In the genomic region with DNA sequence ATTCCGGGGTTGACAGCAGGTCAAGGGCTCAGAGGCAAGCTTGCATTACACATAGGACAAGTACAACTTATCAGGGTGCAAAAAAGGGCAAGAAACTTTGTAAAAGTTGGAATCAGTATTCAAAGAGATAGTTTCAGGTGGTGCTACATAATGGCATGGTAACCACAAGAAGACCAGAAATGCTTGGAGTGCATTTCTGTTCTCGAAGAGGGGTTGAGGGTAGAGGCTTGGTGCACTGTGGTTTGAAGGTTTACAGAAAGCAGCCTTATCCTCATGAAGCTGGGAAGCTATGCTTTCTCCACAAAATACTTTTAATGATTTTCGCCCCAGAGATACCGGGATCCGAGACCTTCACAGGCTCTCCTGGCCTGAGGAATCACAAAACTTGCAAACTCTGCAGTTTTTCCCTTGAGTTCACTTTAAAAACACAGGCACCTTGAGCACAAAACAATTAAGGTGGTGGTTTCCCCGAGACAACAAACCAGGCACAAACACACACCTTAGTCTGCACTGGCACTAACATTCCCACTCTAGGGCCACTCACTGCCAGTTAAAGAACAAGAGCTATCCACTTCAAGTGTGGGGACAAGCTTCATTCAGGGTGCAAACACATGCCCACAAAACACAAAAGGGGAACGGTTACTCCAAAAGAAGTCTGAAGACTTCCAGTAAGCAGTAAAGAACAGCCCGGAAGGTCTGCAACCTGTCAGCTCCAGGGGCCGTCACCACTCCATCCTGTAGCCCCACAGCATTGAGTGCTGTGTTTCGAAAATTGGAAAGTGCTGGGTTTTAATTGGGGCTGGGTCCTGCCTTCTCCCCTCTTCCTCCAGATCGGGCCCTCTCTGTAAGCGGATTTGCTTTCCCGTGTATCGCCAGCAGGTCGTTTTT, we compare ENCODE assay signal across 8 cellular contexts. TPM values are rescaled to one million over a fixed set of nuclear protein-coding genes. Genes with fewer than 3 reads are reported as not detected.
DNase-seq lines count a peak whose midpoint lies in the region; ATAC-seq and TF ChIP-seq lines count a peak whose summit lies in the region.
"Had no signal": no experiment of that assay in that cellular context is flagged by ENCODE, and none has a peak within 500 bp of the region (broad histone marks: within the 10 kb centered on the region; RNA-seq: fewer than 3 reads in every experiment).

No MANE protein-coding gene starts in this region.

- H2AFZ ChIP-seq in H9 (ENCODE audit: low read length) (no peak overlapping the region), hepatocyte (no peak overlapping the region)

- H3K14ac ChIP-seq in H9 (ENCODE audit: insufficient read depth, low read length): no peak overlapping the region

- ATAC-seq in T-cell (replicated peaks in 1 of 4) (no peak), mucosa of descending colon (no peak), GM19395 (IDR thresholded peaks at IDR 0.05; ENCODE audit: unreplicated experiment) (no peak)

- no peak overlapping the region for H2BK20ac ChIP-seq in H9 (ENCODE audit: low read depth, low read length, poor library complexity, severe bottlenecking)

- H3K23ac ChIP-seq in H9 (ENCODE audit: insufficient read length, low read depth, low read length): no peak overlapping the region

- H3K27ac Mint-ChIP-seq in H9: no peak overlapping the region
- H3K27ac Mint-ChIP-seq in T-cell: no peak overlapping the region

- H3K36me3 Mint-ChIP-seq in H9 (ENCODE audit: insufficient read depth in 1 of 3, low read depth in 3 of 3) (no peaks in the 10 kb centered on the region; a peak in 1 of 7 replicates), T-cell (no peaks in the 10 kb centered on the region)

- H2AK5ac ChIP-seq in H9 (ENCODE audit: insufficient read length, low read length): no peak overlapping the region

- H3K4me3 Mint-ChIP-seq in H9 (peak overlapping the region; percentile 38 to 87; a peak in 4 of 5 replicates), T-cell (peak overlapping the region; percentile 74 to 83 (median 77))

- no peak overlapping the region for H3K9ac ChIP-seq in H9 (ENCODE audit: extremely low read depth, insufficient read length, low read length)
- peak overlapping the region; percentile 67 to 91 (median 79) for H3K9ac ChIP-seq in skeletal muscle tissue (ENCODE audit: low read depth in 1 of 3, low read length in 3 of 3)

- H3K18ac ChIP-seq in H9 (ENCODE audit: insufficient read length, low read depth, low read length): no peak overlapping the region

- DNase-seq in H9 (peak; percentile 46), T-cell (no peak), hepatocyte (ENCODE audit: low spot score) (no peak), mucosa of descending colon (no peak), SJCRH30 (no peak)
- DNase-seq: occipital lobe had no signal

- H4K91ac ChIP-seq in H9 (ENCODE audit: insufficient read length, low read depth, low read length): no peak overlapping the region

- H3K9me3 ChIP-seq in H9 (ENCODE audit: control insufficient read depth, low read depth, low read length) (no peaks in the 10 kb centered on the region), hepatocyte (ENCODE audit: low read depth) (no peaks in the 10 kb centered on the region), skeletal muscle tissue (ENCODE audit: control insufficient read depth in 3 of 3, low read length in 3 of 3) (no peaks in the 10 kb centered on the region), mucosa of descending colon (no peaks in the 10 kb centered on the region), SJCRH30 (replicated peaks) (no peaks in the 10 kb centered on the region)

- no peak overlapping the region for H2BK12ac ChIP-seq in H9 (ENCODE audit: insufficient read length, low read depth, low read length)

- H4K8ac ChIP-seq in H9 (replicated peaks; ENCODE audit: insufficient read length, low read depth, low read length): no peak overlapping the region

- no peak overlapping the region for H3T11ph ChIP-seq in H9 (ENCODE audit: low read length)

- H3K27me3 ChIP-seq in H9 (ENCODE audit: insufficient read depth, low read length) (peaks cover 61% of the 10 kb centered on the region), hepatocyte (peaks cover 38% of the 10 kb centered on the region), skeletal muscle tissue (ENCODE audit: control insufficient read depth in 3 of 3, insufficient read depth in 3 of 3, low read length in 3 of 3) (no peaks in the 10 kb centered on the region), SJCRH30 (no peaks in the 10 kb centered on the region; the same call in 1 of the 2 replicates)

- no peaks in the 10 kb centered on the region for H3K9me2 ChIP-seq in hepatocyte (replicated peaks; ENCODE audit: insufficient read depth)

- H3K27ac ChIP-seq in H9 (ENCODE audit: insufficient read length, low read depth, low read length) (no peak overlapping the region), hepatocyte (no peak overlapping the region), skeletal muscle tissue (ENCODE audit: low read depth, low read length) (peak overlapping the region; percentile 93), SJCRH30 (no peak overlapping the region)

- H3K4ac ChIP-seq in H9 (ENCODE audit: low read depth, low read length): no peak overlapping the region

- H3K79me2 ChIP-seq in H9 (ENCODE audit: insufficient read depth, low read length) (no peaks in the 10 kb centered on the region), hepatocyte (no peaks in the 10 kb centered on the region)

- intact Hi-C loops in mucosa of descending colon (cut with DNase I, micrococcal nuclease): loop anchor here (10.0 kb wide), 2 partner anchors 282 to 402 kb away; no protein-coding TSS in a partner anchor

- H3K36me3 ChIP-seq in hepatocyte (replicated peaks; ENCODE audit: insufficient read depth, low read depth): no peaks in the 10 kb centered on the region
- H3K36me3 ChIP-seq in skeletal muscle tissue (ENCODE audit: control insufficient read depth in 3 of 3, insufficient read depth in 3 of 3, low read length in 3 of 3): no peaks in the 10 kb centered on the region
- H3K36me3 ChIP-seq in mucosa of descending colon (ENCODE audit: low read depth): no peaks in the 10 kb centered on the region
- H3K36me3 ChIP-seq in SJCRH30: no peaks in the 10 kb centered on the region

- no CpG with 5 or more reads among the region's 15 CpGs for WGBS in H9 (ENCODE audit: extremely low coverage, insufficient read length, low lambda C conversion rate)
- WGBS in hepatocyte (ENCODE audit: low lambda C conversion rate, missing lambda C conversion rate): 50% methylated on average over 15 of the region's 15 CpGs

- no peak overlapping the region for H3K56ac ChIP-seq in H9 (ENCODE audit: insufficient read length, low read depth, low read length)

- H2BK5ac ChIP-seq in H9 (ENCODE audit: insufficient read length, low read length): no peak overlapping the region

- H3K23me2 ChIP-seq in H9 (ENCODE audit: insufficient read length, low read depth, low read length, poor library complexity, severe bottlenecking): peaks cover 19% of the 10 kb centered on the region

- no peak overlapping the region for H2BK15ac ChIP-seq in H9 (ENCODE audit: low read depth, low read length)

- POLR2A ChIA-PET in T-cell (lab: Charles Lee): interaction anchor here in 1 of 2 donors (0.6 kb wide), 1 partner anchor 1382 kb away, joined by 3 read pairs; no protein-coding TSS in a partner anchor

- H3K27me3 Mint-ChIP-seq in H9 (ENCODE audit: low read depth): peaks cover 71% of the 10 kb centered on the region
- peaks cover 41 to 46% of the 10 kb centered on the region in 2 donors for H3K27me3 Mint-ChIP-seq in T-cell

- H3K9me3 Mint-ChIP-seq in H9: peaks cover 0 to 4% of the 10 kb centered on the region in 2 experiments; a peak in 2 of 5 replicates
- no peaks in the 10 kb centered on the region for H3K9me3 Mint-ChIP-seq in T-cell

- CTCF ChIA-PET in T-cell (lab: Charles Lee): interaction anchor here (0.5 to 3.6 kb wide), 4 partner anchors 14 to 435 kb away, joined by 3 to 21 read pairs (median 4); no protein-coding TSS in a partner anchor

- H4K20me1 ChIP-seq in H9 (ENCODE audit: control insufficient read depth, insufficient read depth, insufficient read length) (no peaks in the 10 kb centered on the region), hepatocyte (ENCODE audit: insufficient read depth, poor library complexity, severe bottlenecking) (no peaks in the 10 kb centered on the region)

- no peak overlapping the region for H3K4me3 ChIP-seq in hepatocyte
- peak overlapping the region; percentile 76 to 84 (median 77) for H3K4me3 ChIP-seq in skeletal muscle tissue (ENCODE audit: low read length in 3 of 3)
- H3K4me3 ChIP-seq in mucosa of descending colon: no peak overlapping the region
- H3K4me3 ChIP-seq in SJCRH30: no peak overlapping the region

- H4K5ac ChIP-seq in H9 (ENCODE audit: insufficient read length, low read depth, low read length): no peak overlapping the region

- H3K4me2 ChIP-seq in H9 (ENCODE audit: insufficient read depth, insufficient read length, low read length): peak overlapping the region; percentile 65
- H3K4me2 ChIP-seq in hepatocyte: peak overlapping the region; percentile 96

- peaks cover 37 to 48% of the 10 kb centered on the region in 2 experiments for H3K4me1 Mint-ChIP-seq in H9
- peaks cover 34 to 40% (median 35%) of the 10 kb centered on the region in 3 donors for H3K4me1 Mint-ChIP-seq in T-cell

- TF ChIP-seq CTCF in H9 (conservative IDR thresholded peaks at IDR 0.05): no peak
- TF ChIP-seq CTCF in hepatocyte (IDR thresholded peaks at IDR 0.05; ENCODE audit: poor library complexity): no peak
- TF ChIP-seq CTCF in mucosa of descending colon (IDR thresholded peaks at IDR 0.05): no peak

- H2BK120ac ChIP-seq in H9 (ENCODE audit: low read depth, low read length, poor library complexity, severe bottlenecking): no peak overlapping the region

- peaks cover 6% of the 10 kb centered on the region; the same call in 1 of the 2 replicates for H3K4me1 ChIP-seq in H9 (ENCODE audit: insufficient read depth, low read length)
- H3K4me1 ChIP-seq in hepatocyte (ENCODE audit: insufficient read depth): peaks cover 32% of the 10 kb centered on the region
- peaks cover 29 to 33% (median 32%) of the 10 kb centered on the region in 3 donors for H3K4me1 ChIP-seq in skeletal muscle tissue (ENCODE audit: control insufficient read depth in 3 of 3, insufficient read depth in 3 of 3, low read length in 3 of 3)
- peaks cover 23% of the 10 kb centered on the region for H3K4me1 ChIP-seq in mucosa of descending colon (ENCODE audit: low read depth)
- H3K4me1 ChIP-seq in SJCRH30: peaks cover 6% of the 10 kb centered on the region; the same call in 1 of the 2 replicates

- H3K79me1 ChIP-seq in H9 (ENCODE audit: insufficient read depth, low read depth, low read length, poor library complexity, severe bottlenecking): no peaks in the 10 kb centered on the region

RNA-seq across cellular contexts. Expression of gene NFIA, which starts 29.7 kb away (rescaled TPM):
- total RNA-seq in H9 (2021) (0.35 and 0.70 TPM in 2 replicates), T-cell (10 to 100 TPM in 1 of 5 donors, 1 to 10 TPM in 4; 5.1 to 10.1 (median 7.1) TPM), hepatocyte (15.1 and 18.1 TPM in 2 replicates), skeletal muscle tissue (31.3 TPM), mucosa of descending colon (100 to 1,000 TPM in 1 of 3 donors, 10 to 100 TPM in 2; 46.4 to 145 (median 51.1) TPM)
- polyA plus RNA-seq in hepatocyte: 12.6 and 18.2 TPM in 2 replicates
- 21.1 and 23.9 TPM in 2 replicates for total RNA-seq in SJCRH30 (2014; rRNA removed; shearing (Covaris generic))

Comparison
In these comparisons a context has a peak if more than half of its experiments do, and no peak if none do; other contexts are left out.
1. H3K4me3 ChIP-seq: peak in skeletal muscle tissue (3 of 3); none in hepatocyte (single experiment), mucosa of descending colon (single experiment) and SJCRH30 (single experiment).